Comparison of ENCODE assay signal across 1 cellular context in the genomic region with DNA sequence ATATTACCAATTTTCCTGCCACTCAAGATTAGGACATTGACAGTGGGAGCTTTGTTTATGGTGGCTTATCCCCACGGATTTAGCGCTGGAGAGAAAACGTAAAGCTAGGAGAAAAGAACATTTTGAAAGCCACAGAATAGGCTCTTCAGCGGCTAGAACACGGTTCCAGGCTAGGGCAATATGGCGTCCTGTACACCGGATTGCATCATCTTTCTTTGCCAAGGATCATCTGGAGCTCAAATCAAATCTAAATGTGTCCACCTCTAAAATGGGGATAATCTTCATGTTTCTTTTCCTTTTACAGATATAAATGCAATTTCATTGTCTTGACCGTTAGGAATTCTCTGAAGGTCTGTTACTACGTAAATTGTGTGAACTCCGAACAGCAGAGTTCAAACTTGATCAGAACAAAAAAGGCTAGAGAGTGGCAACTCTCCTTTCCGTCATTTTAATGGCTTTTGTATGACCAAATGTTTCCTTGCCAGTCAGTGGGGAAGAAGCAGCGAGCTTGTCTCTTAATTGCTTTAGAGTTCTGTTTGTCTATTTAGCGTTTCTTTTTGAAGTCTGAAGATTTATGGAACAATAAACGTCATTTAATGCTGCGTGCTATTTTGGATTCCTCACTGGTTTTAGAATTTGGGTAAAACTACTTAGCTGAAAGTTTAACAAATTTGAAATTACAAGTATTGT.
A peak's percentile ranks its signal among the peaks of the same experiment; 100 is the strongest.
TF ChIP-seq lines count a peak whose summit lies in the region.

No MANE protein-coding gene starts in this region.

TF ChIP-seq in HCT116, 20 proteins besides CTCF, POLR2A, EP300 and RAD21:
- TF ChIP-seq ZNF274 (IDR thresholded peaks at IDR 0.05; ENCODE audit: low read depth, low read length) (no peak), EZH2 (IDR thresholded peaks at IDR 0.05) (no peak), CEBPB (IDR thresholded peaks at IDR 0.05; ENCODE audit: low read depth) (peak; percentile 31; the same call in 1 of the 2 replicates), POLR2AphosphoS5 (IDR thresholded peaks at IDR 0.05; ENCODE audit: low read depth, low read length) (no peak)
- TF ChIP-seq, protein P1, sequence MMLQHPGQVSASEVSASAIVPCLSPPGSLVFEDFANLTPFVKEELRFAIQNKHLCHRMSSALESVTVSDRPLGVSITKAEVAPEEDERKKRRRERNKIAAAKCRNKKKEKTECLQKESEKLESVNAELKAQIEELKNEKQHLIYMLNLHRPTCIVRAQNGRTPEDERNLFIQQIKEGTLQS (IDR thresholded peaks at IDR 0.05) = no peak
